ENCODE assay signal across 8 cellular contexts in genomic region chr17:58692239-58693055, GRCh38. TPM values are rescaled to one million over a fixed set of nuclear protein-coding genes. Genes with fewer than 3 reads are reported as not detected.
A peak's percentile ranks its signal among the peaks of the same experiment; 100 is the strongest.
DNase-seq lines count a peak whose midpoint lies in the region; ATAC-seq and TF ChIP-seq lines count a peak whose summit lies in the region.

Gene RAD51C (plus strand): TSS chr17:58692602. CDS start chr17:58692644, 42 bp downstream.

- peak within 1 kb of the TSS; percentile 50 for H3K27ac ChIP-seq in SU-DHL-6 (ENCODE audit: low read depth, low read length)
- peak within 1 kb of the TSS; percentile 15 to 85 for H3K27ac ChIP-seq in ovary
- H3K27ac ChIP-seq in thoracic aorta: peak within 1 kb of the TSS; percentile 77 to 81

- intact Hi-C loops in head of caudate nucleus (cut with DNase I): no loop called here
- intact Hi-C loops in ovary (cut with DNase I): loop anchor here in 1 of 4 donors (5.0 to 10.0 kb wide), 2 partner anchors 65 to 108 kb away; no protein-coding TSS in a partner anchor

- DNase-seq in GM10248 (ENCODE audit: extremely low spot score): peak; percentile 91
- DNase-seq in NCI-H1092 (lab: John Stamatoyannopoulos, UW): peak; percentile 86
- DNase-seq in activated naive CD8-positive, alpha-beta T cell treated with anti-CD3 and anti-CD28 coated beads for 36 hours: peak; percentile 90
- DNase-seq in head of caudate nucleus: peak; percentile 56 to 94 (median 88)
- peak; percentile 84 to 92 (median 86) for DNase-seq in ovary
- peak; percentile 5 for DNase-seq in thoracic aorta (ENCODE audit: low spot score)

- no peaks in the 10 kb centered on the region for H4K20me1 ChIP-seq in SU-DHL-6 (ENCODE audit: low read depth, low read length)

- TF ChIP-seq CTCF in GM10248 (IDR thresholded peaks at IDR 0.05; ENCODE audit: control extremely low read depth, extremely low read depth, low read depth, missing control alignments) (no peak), SU-DHL-6 (IDR thresholded peaks at IDR 0.05; ENCODE audit: insufficient read depth, low read length, poor library complexity, severe bottlenecking) (no peak), ovary (IDR thresholded peaks at IDR 0.05) (no peak), thoracic aorta (IDR thresholded peaks at IDR 0.05) (no peak)

- peak within 1 kb of the TSS; percentile 100 for H2AFZ ChIP-seq in SU-DHL-6 (ENCODE audit: low read depth, low read length, severe bottlenecking)

- 9 to 13% (median 11%) methylated on average over 50 of the region's 50 CpGs for WGBS in ovary, 3 donors

- no peaks in the 10 kb centered on the region for H3K27me3 Mint-ChIP-seq in activated naive CD8-positive, alpha-beta T cell treated with anti-CD3 and anti-CD28 coated beads for 36 hours

- no peak for TF ChIP-seq EP300 in ovary (IDR thresholded peaks at IDR 0.05)

- H3K9me3 ChIP-seq in SU-DHL-6 (ENCODE audit: insufficient read depth, low read length) (no peaks in the 10 kb centered on the region), ovary (no peaks in the 10 kb centered on the region), thoracic aorta (no peaks in the 10 kb centered on the region)

- H3K4me1 Mint-ChIP-seq in activated naive CD8-positive, alpha-beta T cell treated with anti-CD3 and anti-CD28 coated beads for 36 hours: peaks cover 23% of the 10 kb centered on the region

- H3K4me3 Mint-ChIP-seq in activated naive CD8-positive, alpha-beta T cell treated with anti-CD3 and anti-CD28 coated beads for 36 hours: peak within 1 kb of the TSS; percentile 94

- peak within 1 kb of the TSS; percentile 95 for H3K27ac Mint-ChIP-seq in activated naive CD8-positive, alpha-beta T cell treated with anti-CD3 and anti-CD28 coated beads for 36 hours

- POLR2A ChIA-PET in GM10248 (lab: Yijun Ruan, JAX): interaction anchor here (0.5 to 1.8 kb wide), 3 partner anchors 34 to 1252 kb away, joined by 3 to 19 read pairs (median 9); no protein-coding TSS in a partner anchor

- peaks cover 21% of the 10 kb centered on the region for H3K36me3 Mint-ChIP-seq in activated naive CD8-positive, alpha-beta T cell treated with anti-CD3 and anti-CD28 coated beads for 36 hours

- H3K27me3 ChIP-seq in SU-DHL-6 (ENCODE audit: low read length) (no peaks in the 10 kb centered on the region), ovary (no peaks in the 10 kb centered on the region), thoracic aorta (replicated peaks; ENCODE audit: insufficient read depth) (no peaks in the 10 kb centered on the region)

- no peaks in the 10 kb centered on the region for H3K9me2 ChIP-seq in SU-DHL-6 (replicated peaks; ENCODE audit: insufficient read depth, low read length)

- ATAC-seq in HG02571 (IDR thresholded peaks at IDR 0.05; ENCODE audit: unreplicated experiment): peak; percentile 93
- ATAC-seq in thoracic aorta (ENCODE audit: insufficient number of reproducible peaks, low FRiP score, low read depth): peak; percentile 52

- H3F3A ChIP-seq in SU-DHL-6 (ENCODE audit: insufficient read depth): no peaks in the 10 kb centered on the region

- CTCF ChIA-PET in GM10248 (lab: Yijun Ruan, JAX): interaction anchor here (1.2 to 2.8 kb wide), 3 partner anchors 10 to 115 kb away, joined by 5 to 9 read pairs (median 5); no protein-coding TSS in a partner anchor

- H3K4me1 ChIP-seq in ovary (ENCODE audit: insufficient read depth) (peaks cover 2% of the 10 kb centered on the region), thoracic aorta (ENCODE audit: control insufficient read depth in 1 of 2, low read depth in 2 of 2) (peaks cover 6 to 16% of the 10 kb centered on the region in 2 donors)

- H3K4me3 ChIP-seq in SU-DHL-6 (ENCODE audit: insufficient read depth, low read length, poor library complexity, severe bottlenecking): peak within 1 kb of the TSS; percentile 64
- H3K4me3 ChIP-seq in ovary: peak within 1 kb of the TSS; percentile 67
- H3K4me3 ChIP-seq in thoracic aorta: peak within 1 kb of the TSS; percentile 84

- H3K9me3 Mint-ChIP-seq in activated naive CD8-positive, alpha-beta T cell treated with anti-CD3 and anti-CD28 coated beads for 36 hours: peaks cover 2% of the 10 kb centered on the region

- peak; percentile 54 for TF ChIP-seq POLR2A in ovary (IDR thresholded peaks at IDR 0.05)

- H3K4me2 ChIP-seq in SU-DHL-6 (ENCODE audit: low read depth, low read length, poor library complexity, severe bottlenecking): peak within 1 kb of the TSS; percentile 79

- peaks cover 34% of the 10 kb centered on the region for H3K79me2 ChIP-seq in SU-DHL-6 (ENCODE audit: insufficient read depth, low read length)

- peaks cover 4% of the 10 kb centered on the region; the same call in 1 of the 2 replicates for H3K36me3 ChIP-seq in SU-DHL-6 (ENCODE audit: low read length)
- no peaks in the 10 kb centered on the region for H3K36me3 ChIP-seq in ovary
- no peaks in the 10 kb centered on the region for H3K36me3 ChIP-seq in thoracic aorta

- peak within 1 kb of the TSS; percentile 81 for H3K9ac ChIP-seq in SU-DHL-6 (ENCODE audit: low read length)

RNA-seq across cellular contexts. Expression of gene RAD51C, which starts in this region (rescaled TPM):
- total RNA-seq in activated naive CD8-positive, alpha-beta T cell treated with anti-CD3 and anti-CD28 coated beads for 36 hours: 10 to 100 TPM; 77.3 to 86.7 TPM
- total RNA-seq in ovary (10 to 100 TPM; 14.2 to 22.2 (median 19.3) TPM), thoracic aorta (10 to 100 TPM; 14.6 to 15.4 TPM)
- polyA plus RNA-seq in ovary: 10 to 100 TPM; 20.1 to 32.1 TPM

Comparison
In these comparisons a context has a peak if more than half of its experiments do, and no peak if none do; other contexts are left out.
1. Peak in every context shown above with its lines: DNase-seq, ATAC-seq, H3K4me3 ChIP-seq and H3K27ac ChIP-seq.
2. DNase-seq: peak in every context shown above with its lines; median percentile 91 in GM10248; 90 in activated naive CD8-positive, alpha-beta T cell treated with anti-CD3 and anti-CD28 coated beads for 36 hours; 88 in head of caudate nucleus; 86 in NCI-H1092; 86 in ovary; 5 in thoracic aorta.